8 cellular contexts compared by ENCODE assay signal in the genomic region with DNA sequence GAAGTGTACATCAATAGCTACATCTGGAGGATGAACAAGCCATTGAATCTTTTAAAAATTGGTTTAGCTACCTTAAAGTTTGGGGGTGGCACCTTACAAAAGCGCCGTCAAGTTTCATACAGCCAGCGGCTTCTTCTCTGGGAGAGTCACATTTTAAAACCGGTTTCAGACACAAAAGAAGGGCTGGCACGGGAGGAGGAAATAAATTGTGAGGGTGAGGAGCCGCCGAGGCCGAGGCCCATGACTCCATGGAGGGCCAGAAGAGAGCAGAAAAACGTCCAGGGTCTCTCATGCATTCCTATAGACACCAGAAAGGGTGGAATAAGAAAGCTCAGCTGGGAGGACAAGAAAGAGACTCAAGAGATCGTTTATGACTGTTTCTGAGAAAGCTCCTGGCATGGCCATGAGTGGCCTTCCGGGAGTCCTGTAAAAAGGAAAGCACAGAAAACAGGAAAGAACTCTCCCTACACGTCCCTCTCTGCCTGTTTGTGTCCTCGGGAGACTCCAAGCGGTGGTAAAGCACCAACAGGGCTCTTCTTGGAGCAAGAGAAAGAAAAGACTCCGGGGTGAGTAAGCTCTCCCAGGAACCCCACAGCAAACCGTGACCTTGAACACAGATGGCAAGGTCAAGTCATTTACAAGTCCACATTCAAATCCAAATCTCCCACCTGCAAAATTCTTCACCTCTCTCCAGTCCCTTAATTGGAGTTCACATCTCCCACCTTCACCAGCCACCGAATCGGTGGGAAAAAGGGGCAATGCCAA. TPM values are rescaled to one million over a fixed set of nuclear protein-coding genes. Genes with fewer than 3 reads are reported as not detected.
DNase-seq lines count a peak whose midpoint lies in the region; ATAC-seq and TF ChIP-seq lines count a peak whose summit lies in the region.

No MANE protein-coding gene starts in this region.

- H3K9me3 ChIP-seq in SK-N-SH (no peaks in the 10 kb centered on the region), testis (no peaks in the 10 kb centered on the region)

- TF ChIP-seq CTCF in GM12864 (IDR thresholded peaks at IDR 0.05; ENCODE audit: low read depth, low read length, missing control alignments) (no peak), SK-N-SH (IDR thresholded peaks at IDR 0.05) (no peak), testis (IDR thresholded peaks at IDR 0.05) (peak in 1 of 3 experiments; percentile 11)

- no peaks in the 10 kb centered on the region for H3K27me3 ChIP-seq in SK-N-SH (ENCODE audit: insufficient read depth)
- no peaks in the 10 kb centered on the region for H3K27me3 ChIP-seq in testis

- TF ChIP-seq RAD21 in SK-N-SH (IDR thresholded peaks at IDR 0.05; ENCODE audit: low read length): no peak

- no peak for TF ChIP-seq EP300 in SK-N-SH (IDR thresholded peaks at IDR 0.05; ENCODE audit: borderline replicate concordance in 1 of 2, low read depth in 1 of 2, low read length in 1 of 2)

- CTCF ChIA-PET in SK-N-SH (lab: Yijun Ruan, JAX): interaction anchor here (0.6 to 4.2 kb wide), 12 partner anchors 11 to 75 kb away, joined by 3 to 31 read pairs (median 4); a partner anchor contains a TSS

- peak; percentile 83 for DNase-seq in AG08396 (ENCODE audit: low spot score)
- DNase-seq in GM12864 (ENCODE audit: low read depth): no peak
- DNase-seq in SK-N-SH: no peak
- no peak for DNase-seq in effector memory CD8-positive, alpha-beta T cell
- DNase-seq in medulla oblongata (ENCODE audit: extremely low spot score): peak; percentile 87
- DNase-seq in testis: peak; percentile 80
- no peak for DNase-seq in stimulated activated CD4-positive, alpha-beta T cell treated with anti-CD3 and anti-CD28 coated beads, Interleukin-1b, Interleukin-23, amount 100 ng/mL, for 48 hours

- H3K27me3 Mint-ChIP-seq in effector memory CD8-positive, alpha-beta T cell: no peaks in the 10 kb centered on the region

- peak overlapping the region; percentile 80 to 90 for H3K27ac Mint-ChIP-seq in effector memory CD8-positive, alpha-beta T cell

- ATAC-seq in effector memory CD8-positive, alpha-beta T cell (replicated peaks): no peak
- ATAC-seq in HG03045 (IDR thresholded peaks at IDR 0.05; ENCODE audit: unreplicated experiment): no peak

- H3K9me2 ChIP-seq in SK-N-SH: no peaks in the 10 kb centered on the region

- intact Hi-C loops in testis (cut with DNase I; ENCODE audit: low total_unique reads): no loop called here

- peak overlapping the region; percentile 94 for H3K4me2 ChIP-seq in SK-N-SH

- peak overlapping the region; percentile 89 to 93 for H3K4me3 Mint-ChIP-seq in effector memory CD8-positive, alpha-beta T cell

- no peak overlapping the region for H3K27ac ChIP-seq in SK-N-SH (ENCODE audit: low read depth in 2 of 2, low read length in 1 of 2)
- peak overlapping the region; percentile 64 to 93 for H3K27ac ChIP-seq in testis

- H3K4me1 Mint-ChIP-seq in effector memory CD8-positive, alpha-beta T cell (ENCODE audit: low read depth in 2 of 2): peaks cover 32 to 40% of the 10 kb centered on the region in 2 donors

- peaks cover 7% of the 10 kb centered on the region; the same call in 1 of the 2 replicates for H4K20me1 ChIP-seq in SK-N-SH (ENCODE audit: insufficient read depth)

- H3K36me3 Mint-ChIP-seq in effector memory CD8-positive, alpha-beta T cell (ENCODE audit: insufficient read depth): peaks cover 41% of the 10 kb centered on the region

- WGBS in SK-N-SH (ENCODE audit: low lambda C conversion rate): 67% methylated on average over 18 of the region's 18 CpGs
- 1 to 4% methylated on average over 18 of the region's 18 CpGs for WGBS in testis, 2 donors

- H3K36me3 ChIP-seq in SK-N-SH (replicated peaks in 1 of 2; ENCODE audit: control insufficient read depth in 1 of 2, insufficient read depth in 2 of 2, low read length in 1 of 2) (no peaks in the 10 kb centered on the region), testis (ENCODE audit: low read depth, missing control alignments) (no peaks in the 10 kb centered on the region)

- H3K4me1 ChIP-seq in SK-N-SH (ENCODE audit: control insufficient read depth in 1 of 2, insufficient read depth in 2 of 2, low read depth in 1 of 2, low read length in 1 of 2) (peaks cover 0 to 21% of the 10 kb centered on the region in 2 experiments; a peak in 1 of 4 replicates), testis (peaks cover 29% of the 10 kb centered on the region)

- H3F3A ChIP-seq in SK-N-SH (replicated peaks; ENCODE audit: insufficient read depth): peaks cover 16% of the 10 kb centered on the region

- 0 out of 2 replicates have a peak overlapping the region, but pooled peaks have one; percentile 36 for H2AFZ ChIP-seq in SK-N-SH (ENCODE audit: low read depth)

- no peak for TF ChIP-seq POLR2A in testis (IDR thresholded peaks at IDR 0.05)

- peak overlapping the region; percentile 89 for H3K4me3 ChIP-seq in GM12864 (ENCODE audit: low read depth, low read length)
- peak overlapping the region; percentile 77 to 83 for H3K4me3 ChIP-seq in SK-N-SH (ENCODE audit: low read depth in 2 of 2, low read length in 1 of 2)
- H3K4me3 ChIP-seq in testis: peak overlapping the region; percentile 77 to 83

- POLR2A ChIA-PET in SK-N-SH (lab: Yijun Ruan, JAX): interaction anchor here (1.2 to 2.1 kb wide), 2 partner anchors 13 to 17 kb away, joined by 3 to 7 read pairs; no protein-coding TSS in a partner anchor

- H3K79me2 ChIP-seq in SK-N-SH (ENCODE audit: insufficient read depth): no peaks in the 10 kb centered on the region; the same call in 1 of the 2 replicates

- H3K9me3 Mint-ChIP-seq in effector memory CD8-positive, alpha-beta T cell: no peaks in the 10 kb centered on the region

- peak overlapping the region; percentile 26; the same call in 1 of the 2 replicates for H3K9ac ChIP-seq in SK-N-SH

TF ChIP-seq in SK-N-SH, 30 proteins besides CTCF, POLR2A, EP300 and RAD21:
- TF ChIP-seq RCOR1 (IDR thresholded peaks at IDR 0.05; ENCODE audit: low read length) (no peak), NRF1 (IDR thresholded peaks at IDR 0.05; ENCODE audit: low read depth, low read length) (no peak), TEAD4 (IDR thresholded peaks at IDR 0.05; ENCODE audit: borderline replicate concordance, insufficient read depth) (no peak), SIN3A (IDR thresholded peaks at IDR 0.05; ENCODE audit: borderline replicate concordance, low read depth, low read length) (no peak)

RNA-seq across cellular contexts. Expression of a gene that starts 1.8 kb away (rescaled TPM):
- 2.3 and 2.4 TPM in 2 replicates for polyA plus RNA-seq in SK-N-SH (2012; rRNA removed)
- 2.5 and 2.9 TPM in 2 replicates for polyA plus RNA-seq in SK-N-SH (2012; cell fraction: cytosol; rRNA removed)
- polyA plus RNA-seq in SK-N-SH (2012; cell fraction: nucleus; rRNA removed): 1.4 and 1.7 TPM in 2 replicates
- 10 to 100 TPM; 35.7 to 37.0 TPM for total RNA-seq in testis
- 18.8 TPM for polyA plus RNA-seq in testis (ENCODE audit: insufficient read depth, low read depth, low replicate concordance)

RNA-seq across cellular contexts. Expression of a gene that starts 13.7 kb away (rescaled TPM):
- polyA plus RNA-seq in SK-N-SH (2012; rRNA removed) (1.3 and 1.8 TPM in 2 replicates), testis (ENCODE audit: insufficient read depth, low read depth, low replicate concordance) (9.7 TPM)
- 1.4 and 1.5 TPM in 2 replicates for polyA plus RNA-seq in SK-N-SH (2012; cell fraction: cytosol; rRNA removed)
- 0.89 and 1.2 TPM in 2 replicates for polyA plus RNA-seq in SK-N-SH (2012; cell fraction: nucleus; rRNA removed)
- total RNA-seq in testis: 10 to 100 TPM; 22.1 to 29.9 TPM

RNA-seq across cellular contexts. Expression of a gene that starts 40.3 kb away (rescaled TPM):
- 3.8 and 4.5 TPM in 2 replicates for polyA plus RNA-seq in SK-N-SH (2012; rRNA removed)
- 5.0 and 5.1 TPM in 2 replicates for polyA plus RNA-seq in SK-N-SH (2012; cell fraction: cytosol; rRNA removed)
- 7.0 and 8.5 TPM in 2 replicates for polyA plus RNA-seq in SK-N-SH (2012; cell fraction: nucleus; rRNA removed)
- total RNA-seq in testis: 10 to 100 TPM; 50.0 to 54.6 TPM
- polyA plus RNA-seq in testis (ENCODE audit: insufficient read depth, low read depth, low replicate concordance): 40.5 TPM

Comparison
In these comparisons a context has a peak if more than half of its experiments do, and no peak if none do; other contexts are left out.
1. DNase-seq: peak in AG08396 (single experiment), medulla oblongata (single experiment) and testis (single experiment); none in GM12864 (single experiment), SK-N-SH (single experiment), effector memory CD8-positive, alpha-beta T cell (0 of 3) and stimulated activated CD4-positive, alpha-beta T cell treated with anti-CD3 and anti-CD28 coated beads, Interleukin-1b, Interleukin-23, amount 100 ng/mL, for 48 hours (single experiment).
2. H3K27ac ChIP-seq: peak in testis (2 of 2); none in SK-N-SH (0 of 2).
3. Peak in every context shown above with its lines, with median percentiles within 50 percentile points of each other: H3K4me3 ChIP-seq.